In the genomic region with DNA sequence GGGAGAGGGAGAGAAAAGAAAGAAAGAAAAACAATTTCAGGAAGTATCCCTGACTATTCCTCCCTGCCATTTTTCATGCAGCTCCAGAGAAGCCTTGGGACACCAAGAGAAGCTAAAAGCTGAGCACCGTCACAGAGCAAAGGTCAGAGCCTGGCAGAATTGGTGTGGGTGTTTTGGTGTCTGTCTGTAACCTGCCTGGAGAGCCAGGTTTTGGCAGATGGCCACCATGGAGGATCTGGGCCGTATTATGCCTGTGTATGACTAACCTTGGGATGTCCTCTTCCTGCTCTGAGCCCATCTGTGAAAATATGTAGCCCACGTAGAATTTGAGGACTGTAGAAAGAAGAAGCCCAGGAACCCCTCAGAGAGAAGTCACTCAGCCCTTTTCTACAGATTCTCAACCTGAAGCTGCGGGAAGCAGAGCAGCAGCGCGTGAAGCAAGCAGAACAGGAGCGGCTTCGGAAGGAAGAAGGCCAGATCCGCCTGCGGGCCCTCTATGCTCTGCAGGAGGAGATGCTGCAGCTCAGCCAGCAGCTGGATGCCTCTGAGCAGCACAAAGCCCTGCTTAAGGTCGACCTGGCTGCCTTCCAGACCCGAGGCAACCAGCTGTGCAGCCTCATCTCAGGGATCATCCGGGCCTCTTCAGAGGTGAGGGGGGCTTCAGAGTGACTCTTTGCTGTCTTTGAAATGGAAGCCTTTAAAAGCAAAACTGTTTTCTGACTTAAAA, we compare ENCODE assay signal across 11 cellular contexts. TPM values are rescaled to one million over a fixed set of nuclear protein-coding genes. Genes with fewer than 3 reads are reported as not detected.
DNase-seq lines count a peak whose midpoint lies in the region; ATAC-seq and TF ChIP-seq lines count a peak whose summit lies in the region.
"Had no signal": no experiment of that assay in that cellular context is flagged by ENCODE, and none has a peak within 500 bp of the region (broad histone marks: within the 10 kb centered on the region; RNA-seq: fewer than 3 reads in every experiment).

No MANE protein-coding gene starts in this region.

- no peak overlapping the region for H3K4me3 Mint-ChIP-seq in nephron

- no peaks in the 10 kb centered on the region for H3K9me3 Mint-ChIP-seq in nephron

- DNase-seq in COR-L47 (lab: John Stamatoyannopoulos, UW) = peak; percentile 36
- peak; percentile 27 for DNase-seq in NCI-H2029 (lab: John Stamatoyannopoulos, UW)
- peak; percentile 63 for DNase-seq in dermis blood vessel endothelial cell
- DNase-seq in NCI-H146 treated with DMSO at 0.1 percent for 48 hours (lab: John Stamatoyannopoulos, UW; ENCODE audit: unreplicated experiment) = no peak
- no peak for DNase-seq in NCI-H526 (lab: John Stamatoyannopoulos, UW)
- DNase-seq: GF-D8; NCI-H446; stimulated activated CD4-positive, alpha-beta T cell treated with anti-CD3 and anti-CD28 coated beads, Interleukin-2, amount 100 ng/mL, for 24 hours had no signal

- TF ChIP-seq CTCF in nephron (IDR thresholded peaks at IDR 0.05; ENCODE audit: unreplicated experiment in 3 of 3) = no peak

- H3K27ac Mint-ChIP-seq in nephron = peak overlapping the region; percentile 65 to 85 (median 81)

- H3K27me3 Mint-ChIP-seq in nephron (ENCODE audit: low read depth) = no peaks in the 10 kb centered on the region

- no peak for ATAC-seq in HG03442 (IDR thresholded peaks at IDR 0.05; ENCODE audit: unreplicated experiment)
- no peak for ATAC-seq in GM21528 (IDR thresholded peaks at IDR 0.05; ENCODE audit: low FRiP score, unreplicated experiment)

- peaks cover 60% of the 10 kb centered on the region for H3K36me3 Mint-ChIP-seq in nephron (ENCODE audit: low read depth)

- H3K4me1 Mint-ChIP-seq in nephron = peaks cover 21% of the 10 kb centered on the region

RNA-seq across cellular contexts. Expression of gene GLE1, which starts 18.8 kb away (rescaled TPM):
- 19.4 and 34.2 TPM in 2 replicates for total RNA-seq in dermis blood vessel endothelial cell

RNA-seq across cellular contexts. Expression of gene SPTAN1, which starts 29.0 kb away (rescaled TPM):
- total RNA-seq in dermis blood vessel endothelial cell = 505 and 734 TPM in 2 replicates

Comparison
In these comparisons a context has a peak if more than half of its experiments do, and no peak if none do; other contexts are left out.
1. DNase-seq: peak in COR-L47 (single experiment), NCI-H2029 (single experiment) and dermis blood vessel endothelial cell (single experiment); none in NCI-H146 treated with DMSO at 0.1 percent for 48 hours (single experiment) and NCI-H526 (0 of 2).